In the genomic region with DNA sequence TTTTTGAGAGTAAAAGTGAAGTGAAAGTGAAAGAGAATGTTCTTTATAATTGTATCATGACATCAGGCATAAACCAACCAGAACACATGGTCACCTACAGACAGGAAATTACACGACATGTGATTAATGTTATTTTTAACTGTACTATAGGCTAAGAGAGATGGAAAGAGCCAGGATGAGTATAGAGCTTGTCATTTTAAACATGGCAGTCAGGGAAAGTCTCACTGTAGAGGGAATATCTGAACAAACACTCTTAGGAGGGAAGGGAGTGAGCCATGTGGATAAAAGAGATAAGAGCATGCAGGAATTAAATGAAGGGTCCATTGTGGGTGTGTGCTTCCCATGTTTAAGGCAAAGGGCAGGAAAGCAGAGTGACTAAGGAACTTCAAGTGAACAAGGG, we compare ENCODE assay signal across 1 cellular context.
A peak's percentile ranks its signal among the peaks of the same experiment; 100 is the strongest.
TF ChIP-seq lines count a peak whose summit lies in the region.

No MANE protein-coding gene starts in this region.

TF ChIP-seq in K562, 482 proteins besides CTCF, POLR2A, EP300 and RAD21 (continued from another document and continues in another):
- TF ChIP-seq, protein P1, sequence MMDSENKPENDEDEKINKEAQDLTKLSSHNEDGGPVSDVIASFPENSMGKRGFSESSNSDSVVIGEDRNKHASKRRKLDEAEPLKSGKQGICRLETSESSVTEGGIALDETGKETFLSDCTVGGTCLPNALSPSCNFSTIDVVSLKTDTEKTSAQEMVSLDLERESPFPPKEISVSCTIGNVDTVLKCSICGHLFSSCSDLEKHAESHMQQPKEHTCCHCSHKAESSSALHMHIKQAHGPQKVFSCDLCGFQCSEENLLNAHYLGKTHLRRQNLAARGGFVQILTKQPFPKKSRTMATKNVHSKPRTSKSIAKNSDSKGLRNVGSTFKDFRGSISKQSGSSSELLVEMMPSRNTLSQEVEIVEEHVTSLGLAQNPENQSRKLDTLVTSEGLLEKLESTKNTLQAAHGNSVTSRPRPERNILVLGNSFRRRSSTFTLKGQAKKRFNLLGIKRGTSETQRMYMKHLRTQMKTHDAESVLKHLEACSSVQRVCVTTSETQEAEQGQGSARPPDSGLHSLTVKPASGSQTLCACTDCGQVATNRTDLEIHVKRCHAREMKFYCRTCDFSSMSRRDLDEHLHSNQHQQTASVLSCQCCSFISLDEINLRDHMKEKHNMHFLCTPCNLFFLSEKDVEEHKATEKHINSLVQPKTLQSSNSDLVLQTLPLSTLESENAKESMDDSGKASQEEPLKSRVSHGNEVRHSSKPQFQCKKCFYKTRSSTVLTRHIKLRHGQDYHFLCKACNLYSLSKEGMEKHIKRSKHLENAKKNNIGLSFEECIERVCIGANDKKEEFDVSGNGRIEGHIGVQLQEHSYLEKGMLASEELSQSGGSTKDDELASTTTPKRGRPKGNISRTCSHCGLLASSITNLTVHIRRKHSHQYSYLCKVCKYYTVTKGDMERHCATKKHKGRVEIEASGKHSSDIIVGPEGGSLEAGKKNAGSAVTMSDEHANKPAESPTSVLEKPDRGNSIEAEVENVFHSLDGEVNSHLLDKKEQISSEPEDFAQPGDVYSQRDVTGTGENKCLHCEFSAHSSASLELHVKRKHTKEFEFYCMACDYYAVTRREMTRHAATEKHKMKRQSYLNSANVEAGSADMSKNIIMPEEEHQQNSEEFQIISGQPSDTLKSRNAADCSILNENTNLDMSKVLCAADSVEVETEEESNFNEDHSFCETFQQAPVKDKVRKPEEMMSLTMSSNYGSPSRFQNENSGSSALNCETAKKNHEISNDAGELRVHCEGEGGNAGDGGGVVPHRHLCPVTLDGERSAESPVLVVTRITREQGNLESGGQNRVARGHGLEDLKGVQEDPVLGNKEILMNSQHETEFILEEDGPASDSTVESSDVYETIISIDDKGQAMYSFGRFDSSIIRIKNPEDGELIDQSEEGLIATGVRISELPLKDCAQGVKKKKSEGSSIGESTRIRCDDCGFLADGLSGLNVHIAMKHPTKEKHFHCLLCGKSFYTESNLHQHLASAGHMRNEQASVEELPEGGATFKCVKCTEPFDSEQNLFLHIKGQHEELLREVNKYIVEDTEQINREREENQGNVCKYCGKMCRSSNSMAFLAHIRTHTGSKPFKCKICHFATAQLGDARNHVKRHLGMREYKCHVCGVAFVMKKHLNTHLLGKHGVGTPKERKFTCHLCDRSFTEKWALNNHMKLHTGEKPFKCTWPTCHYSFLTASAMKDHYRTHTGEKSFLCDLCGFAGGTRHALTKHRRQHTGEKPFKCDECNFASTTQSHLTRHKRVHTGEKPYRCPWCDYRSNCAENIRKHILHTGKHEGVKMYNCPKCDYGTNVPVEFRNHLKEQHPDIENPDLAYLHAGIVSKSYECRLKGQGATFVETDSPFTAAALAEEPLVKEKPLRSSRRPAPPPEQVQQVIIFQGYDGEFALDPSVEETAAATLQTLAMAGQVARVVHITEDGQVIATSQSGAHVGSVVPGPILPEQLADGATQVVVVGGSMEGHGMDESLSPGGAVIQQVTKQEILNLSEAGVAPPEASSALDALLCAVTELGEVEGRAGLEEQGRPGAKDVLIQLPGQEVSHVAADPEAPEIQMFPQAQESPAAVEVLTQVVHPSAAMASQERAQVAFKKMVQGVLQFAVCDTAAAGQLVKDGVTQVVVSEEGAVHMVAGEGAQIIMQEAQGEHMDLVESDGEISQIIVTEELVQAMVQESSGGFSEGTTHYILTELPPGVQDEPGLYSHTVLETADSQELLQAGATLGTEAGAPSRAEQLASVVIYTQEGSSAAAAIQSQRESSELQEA (IDR thresholded peaks at IDR 0.05; ENCODE audit: low read depth): no peak
- TF ChIP-seq, protein P2, sequence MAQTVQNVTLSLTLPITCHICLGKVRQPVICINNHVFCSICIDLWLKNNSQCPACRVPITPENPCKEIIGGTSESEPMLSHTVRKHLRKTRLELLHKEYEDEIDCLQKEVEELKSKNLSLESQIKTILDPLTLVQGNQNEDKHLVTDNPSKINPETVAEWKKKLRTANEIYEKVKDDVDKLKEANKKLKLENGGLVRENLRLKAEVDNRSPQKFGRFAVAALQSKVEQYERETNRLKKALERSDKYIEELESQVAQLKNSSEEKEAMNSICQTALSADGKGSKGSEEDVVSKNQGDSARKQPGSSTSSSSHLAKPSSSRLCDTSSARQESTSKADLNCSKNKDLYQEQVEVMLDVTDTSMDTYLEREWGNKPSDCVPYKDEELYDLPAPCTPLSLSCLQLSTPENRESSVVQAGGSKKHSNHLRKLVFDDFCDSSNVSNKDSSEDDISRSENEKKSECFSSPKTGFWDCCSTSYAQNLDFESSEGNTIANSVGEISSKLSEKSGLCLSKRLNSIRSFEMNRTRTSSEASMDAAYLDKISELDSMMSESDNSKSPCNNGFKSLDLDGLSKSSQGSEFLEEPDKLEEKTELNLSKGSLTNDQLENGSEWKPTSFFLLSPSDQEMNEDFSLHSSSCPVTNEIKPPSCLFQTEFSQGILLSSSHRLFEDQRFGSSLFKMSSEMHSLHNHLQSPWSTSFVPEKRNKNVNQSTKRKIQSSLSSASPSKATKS (CRISPR knock-in tag; IDR thresholded peaks at IDR 0.05): no peak
- TF ChIP-seq ZFP36 (IDR thresholded peaks at IDR 0.05; ENCODE audit: low read depth, low read length, partially characterized antibody) (no peak), CBX5 (IDR thresholded peaks at IDR 0.05; ENCODE audit: borderline replicate concordance, low read depth) (no peak), FOXJ2 (tag; IDR thresholded peaks at IDR 0.05) (0 out of 2 replicates have a peak, but pooled peaks have one; percentile 46), ZNF507 (tag; conservative IDR thresholded peaks at IDR 0.05) (no peak), TCFL5 (CRISPR knock-in tag; conservative IDR thresholded peaks at IDR 0.05) (no peak), TAF9B (IDR thresholded peaks at IDR 0.05; ENCODE audit: partially characterized antibody) (no peak), KDM2B (CRISPR knock-in tag; IDR thresholded peaks at IDR 0.05) (no peak), MYC (IDR thresholded peaks at IDR 0.05; ENCODE audit: low read depth, low read length) (no peak), MYC (CRISPR knock-in tag; IDR thresholded peaks at IDR 0.05; ENCODE audit: borderline replicate concordance, low read depth) (no peak), FOSL1 (tag; conservative IDR thresholded peaks at IDR 0.05) (peak; percentile 61; the same call in 1 of the 2 replicates), ZNF184 (CRISPR knock-in tag; IDR thresholded peaks at IDR 0.05) (no peak), FIP1L1 (IDR thresholded peaks at IDR 0.05; ENCODE audit: low read depth, low read length, poor library complexity, severe bottlenecking) (no peak), SMAD1 (IDR thresholded peaks at IDR 0.05; ENCODE audit: low read depth, low read length, partially characterized antibody) (no peak), PHF20 (IDR thresholded peaks at IDR 0.05; ENCODE audit: partially characterized antibody) (no peak), ZNF830 (CRISPR knock-in tag; IDR thresholded peaks at IDR 0.05) (no peak), RBM15 (IDR thresholded peaks at IDR 0.05; ENCODE audit: insufficient read depth, low read length) (no peak), ZFPM2 (CRISPR knock-in tag; IDR thresholded peaks at IDR 0.05) (no peak), TAF1 (IDR thresholded peaks at IDR 0.05; ENCODE audit: control insufficient read depth, extremely low read depth, insufficient read depth, low read length, severe bottlenecking) (no peak), CAMTA2 (CRISPR knock-in tag; conservative IDR thresholded peaks at IDR 0.05) (no peak), IFI16 (CRISPR knock-in tag; IDR thresholded peaks at IDR 0.05) (no peak), XRCC5 (IDR thresholded peaks at IDR 0.05; ENCODE audit: low read depth, low read length) (no peak), POLR2AphosphoS5 (IDR thresholded peaks at IDR 0.05; ENCODE audit: control insufficient read depth, insufficient read depth, low read depth, low read length) (no peak), KAT2B (IDR thresholded peaks at IDR 0.05; ENCODE audit: low read depth, low read length) (no peak)
- TF ChIP-seq, protein P3, sequence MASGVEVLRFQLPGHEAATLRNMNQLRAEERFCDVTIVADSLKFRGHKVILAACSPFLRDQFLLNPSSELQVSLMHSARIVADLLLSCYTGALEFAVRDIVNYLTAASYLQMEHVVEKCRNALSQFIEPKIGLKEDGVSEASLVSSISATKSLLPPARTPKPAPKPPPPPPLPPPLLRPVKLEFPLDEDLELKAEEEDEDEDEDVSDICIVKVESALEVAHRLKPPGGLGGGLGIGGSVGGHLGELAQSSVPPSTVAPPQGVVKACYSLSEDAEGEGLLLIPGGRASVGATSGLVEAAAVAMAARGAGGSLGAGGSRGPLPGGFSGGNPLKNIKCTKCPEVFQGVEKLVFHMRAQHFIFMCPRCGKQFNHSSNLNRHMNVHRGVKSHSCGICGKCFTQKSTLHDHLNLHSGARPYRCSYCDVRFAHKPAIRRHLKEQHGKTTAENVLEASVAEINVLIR (CRISPR knock-in tag; IDR thresholded peaks at IDR 0.05): no peak
- TF ChIP-seq, protein P4, sequence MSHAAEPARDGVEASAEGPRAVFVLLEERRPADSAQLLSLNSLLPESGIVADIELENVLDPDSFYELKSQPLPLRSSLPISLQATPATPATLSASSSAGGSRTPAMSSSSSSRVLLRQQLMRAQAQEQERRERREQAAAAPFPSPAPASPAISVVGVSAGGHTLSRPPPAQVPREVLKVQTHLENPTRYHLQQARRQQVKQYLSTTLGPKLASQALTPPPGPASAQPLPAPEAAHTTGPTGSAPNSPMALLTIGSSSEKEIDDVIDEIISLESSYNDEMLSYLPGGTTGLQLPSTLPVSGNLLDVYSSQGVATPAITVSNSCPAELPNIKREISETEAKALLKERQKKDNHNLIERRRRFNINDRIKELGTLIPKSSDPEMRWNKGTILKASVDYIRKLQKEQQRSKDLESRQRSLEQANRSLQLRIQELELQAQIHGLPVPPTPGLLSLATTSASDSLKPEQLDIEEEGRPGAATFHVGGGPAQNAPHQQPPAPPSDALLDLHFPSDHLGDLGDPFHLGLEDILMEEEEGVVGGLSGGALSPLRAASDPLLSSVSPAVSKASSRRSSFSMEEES (CRISPR knock-in tag; IDR thresholded peaks at IDR 0.05): no peak
- TF ChIP-seq, protein P5, sequence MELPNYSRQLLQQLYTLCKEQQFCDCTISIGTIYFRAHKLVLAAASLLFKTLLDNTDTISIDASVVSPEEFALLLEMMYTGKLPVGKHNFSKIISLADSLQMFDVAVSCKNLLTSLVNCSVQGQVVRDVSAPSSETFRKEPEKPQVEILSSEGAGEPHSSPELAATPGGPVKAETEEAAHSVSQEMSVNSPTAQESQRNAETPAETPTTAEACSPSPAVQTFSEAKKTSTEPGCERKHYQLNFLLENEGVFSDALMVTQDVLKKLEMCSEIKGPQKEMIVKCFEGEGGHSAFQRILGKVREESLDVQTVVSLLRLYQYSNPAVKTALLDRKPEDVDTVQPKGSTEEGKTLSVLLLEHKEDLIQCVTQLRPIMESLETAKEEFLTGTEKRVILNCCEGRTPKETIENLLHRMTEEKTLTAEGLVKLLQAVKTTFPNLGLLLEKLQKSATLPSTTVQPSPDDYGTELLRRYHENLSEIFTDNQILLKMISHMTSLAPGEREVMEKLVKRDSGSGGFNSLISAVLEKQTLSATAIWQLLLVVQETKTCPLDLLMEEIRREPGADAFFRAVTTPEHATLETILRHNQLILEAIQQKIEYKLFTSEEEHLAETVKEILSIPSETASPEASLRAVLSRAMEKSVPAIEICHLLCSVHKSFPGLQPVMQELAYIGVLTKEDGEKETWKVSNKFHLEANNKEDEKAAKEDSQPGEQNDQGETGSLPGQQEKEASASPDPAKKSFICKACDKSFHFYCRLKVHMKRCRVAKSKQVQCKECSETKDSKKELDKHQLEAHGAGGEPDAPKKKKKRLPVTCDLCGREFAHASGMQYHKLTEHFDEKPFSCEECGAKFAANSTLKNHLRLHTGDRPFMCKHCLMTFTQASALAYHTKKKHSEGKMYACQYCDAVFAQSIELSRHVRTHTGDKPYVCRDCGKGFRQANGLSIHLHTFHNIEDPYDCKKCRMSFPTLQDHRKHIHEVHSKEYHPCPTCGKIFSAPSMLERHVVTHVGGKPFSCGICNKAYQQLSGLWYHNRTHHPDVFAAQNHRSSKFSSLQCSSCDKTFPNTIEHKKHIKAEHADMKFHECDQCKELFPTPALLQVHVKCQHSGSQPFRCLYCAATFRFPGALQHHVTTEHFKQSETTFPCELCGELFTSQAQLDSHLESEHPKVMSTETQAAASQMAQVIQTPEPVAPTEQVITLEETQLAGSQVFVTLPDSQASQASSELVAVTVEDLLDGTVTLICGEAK (IDR thresholded peaks at IDR 0.05): no peak
- TF ChIP-seq, protein P5 (CRISPR knock-in tag; IDR thresholded peaks at IDR 0.05): no peak
- TF ChIP-seq, protein P6, sequence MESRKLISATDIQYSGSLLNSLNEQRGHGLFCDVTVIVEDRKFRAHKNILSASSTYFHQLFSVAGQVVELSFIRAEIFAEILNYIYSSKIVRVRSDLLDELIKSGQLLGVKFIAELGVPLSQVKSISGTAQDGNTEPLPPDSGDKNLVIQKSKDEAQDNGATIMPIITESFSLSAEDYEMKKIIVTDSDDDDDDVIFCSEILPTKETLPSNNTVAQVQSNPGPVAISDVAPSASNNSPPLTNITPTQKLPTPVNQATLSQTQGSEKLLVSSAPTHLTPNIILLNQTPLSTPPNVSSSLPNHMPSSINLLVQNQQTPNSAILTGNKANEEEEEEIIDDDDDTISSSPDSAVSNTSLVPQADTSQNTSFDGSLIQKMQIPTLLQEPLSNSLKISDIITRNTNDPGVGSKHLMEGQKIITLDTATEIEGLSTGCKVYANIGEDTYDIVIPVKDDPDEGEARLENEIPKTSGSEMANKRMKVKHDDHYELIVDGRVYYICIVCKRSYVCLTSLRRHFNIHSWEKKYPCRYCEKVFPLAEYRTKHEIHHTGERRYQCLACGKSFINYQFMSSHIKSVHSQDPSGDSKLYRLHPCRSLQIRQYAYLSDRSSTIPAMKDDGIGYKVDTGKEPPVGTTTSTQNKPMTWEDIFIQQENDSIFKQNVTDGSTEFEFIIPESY (CRISPR knock-in tag; IDR thresholded peaks at IDR 0.05): no peak
